In the genomic region with DNA sequence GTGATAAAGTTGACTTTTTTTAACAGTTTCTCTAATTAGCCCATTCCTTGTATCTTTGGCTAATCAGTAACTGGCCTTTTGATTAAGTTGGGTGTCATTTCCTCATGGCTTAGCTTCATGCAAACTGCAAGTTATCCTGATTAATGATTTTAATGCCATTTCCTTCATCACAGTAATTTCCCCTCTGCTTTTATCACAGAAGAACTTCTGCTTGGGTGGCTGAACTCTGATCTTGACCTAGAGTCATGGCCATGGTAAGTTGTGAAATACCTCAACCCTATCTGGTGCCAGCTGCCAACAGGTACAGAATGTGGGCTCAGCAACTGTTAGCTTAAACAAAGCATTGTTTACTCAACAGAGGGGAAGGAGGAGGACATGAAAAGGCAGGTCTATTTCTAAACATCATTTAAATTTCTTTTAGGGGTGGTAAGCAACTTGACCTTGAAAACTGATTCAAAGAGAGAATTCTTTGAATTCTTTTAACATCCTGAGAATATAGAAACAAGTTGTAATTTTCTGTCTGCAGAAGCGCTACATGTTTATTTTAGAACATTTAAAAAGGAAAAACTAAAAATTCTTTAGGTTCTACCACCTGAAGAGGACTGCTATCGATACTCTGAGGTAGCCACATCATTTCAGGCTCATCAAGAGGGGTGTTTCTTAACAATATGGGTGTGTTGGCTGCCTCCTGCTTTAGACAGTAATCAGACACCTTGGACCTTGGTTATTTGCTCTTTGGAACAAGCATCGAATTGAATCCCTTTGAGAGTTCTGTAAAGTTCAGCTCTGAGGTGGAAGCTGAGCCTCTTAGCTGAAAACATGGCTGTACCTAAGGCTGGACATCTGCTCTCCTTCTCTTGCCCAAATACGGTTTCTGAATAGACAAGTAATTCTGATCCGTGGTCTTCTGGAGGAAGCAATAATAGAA, we compare ENCODE assay signal across 9 cellular contexts. TPM values are rescaled to one million over a fixed set of nuclear protein-coding genes. Genes with fewer than 3 reads are reported as not detected.
A peak's percentile ranks its signal among the peaks of the same experiment; 100 is the strongest.
DNase-seq lines count a peak whose midpoint lies in the region; ATAC-seq and TF ChIP-seq lines count a peak whose summit lies in the region.
"Had no signal": no experiment of that assay in that cellular context is flagged by ENCODE, and none has a peak within 500 bp of the region (broad histone marks: within the 10 kb centered on the region; RNA-seq: fewer than 3 reads in every experiment).

No MANE protein-coding gene starts in this region.

- H3K27me3 Mint-ChIP-seq in CD8-positive, alpha-beta T cell (ENCODE audit: low read depth), result no peaks in the 10 kb centered on the region

- CTCF ChIA-PET in CD8-positive, alpha-beta T cell (lab: Charles Lee), result no interaction called here

- no peaks in the 10 kb centered on the region for H3K9me3 Mint-ChIP-seq in CD8-positive, alpha-beta T cell

- TF ChIP-seq CTCF in left lung (IDR thresholded peaks at IDR 0.05), result no peak
- no peak for TF ChIP-seq CTCF in CD8-positive, alpha-beta T cell (IDR thresholded peaks at IDR 0.05)

- no peaks in the 10 kb centered on the region for H3K36me3 Mint-ChIP-seq in CD8-positive, alpha-beta T cell

- ATAC-seq in HG03097 (IDR thresholded peaks at IDR 0.05; ENCODE audit: low FRiP score, unreplicated experiment) (peak; percentile 46), left lung (peak; percentile 92), GM18873 (IDR thresholded peaks at IDR 0.05; ENCODE audit: low FRiP score, unreplicated experiment) (no peak)
- no peak for ATAC-seq in CD8-positive, alpha-beta T cell

- peak overlapping the region; percentile 53 to 61 for H3K27ac ChIP-seq in left lung
- no peak overlapping the region for H3K27ac ChIP-seq in CD8-positive, alpha-beta T cell (ENCODE audit: low read depth, low read length)
- H3K27ac ChIP-seq: sigmoid colon had no signal

- no peak overlapping the region for H3K27ac Mint-ChIP-seq in CD8-positive, alpha-beta T cell

- H3K4me3 ChIP-seq in left lung, result no peak overlapping the region
- H3K4me3 ChIP-seq in CD8-positive, alpha-beta T cell (ENCODE audit: low read depth, low read length), result no peak overlapping the region
- H3K4me3 ChIP-seq: sigmoid colon had no signal

- no peaks in the 10 kb centered on the region for H3K9me3 ChIP-seq in left lung
- no peaks in the 10 kb centered on the region for H3K9me3 ChIP-seq in CD8-positive, alpha-beta T cell (ENCODE audit: low read length)
- H3K9me3 ChIP-seq: sigmoid colon had no signal

- H3K4me1 Mint-ChIP-seq in CD8-positive, alpha-beta T cell (ENCODE audit: low read depth), result no peaks in the 10 kb centered on the region

- H3K36me3 ChIP-seq in left lung, result peaks cover 0 to 26% of the 10 kb centered on the region in 2 donors
- H3K36me3 ChIP-seq in CD8-positive, alpha-beta T cell (ENCODE audit: insufficient read depth, low read length), result no peaks in the 10 kb centered on the region
- H3K36me3 ChIP-seq: sigmoid colon had no signal

- peaks cover 8 to 23% of the 10 kb centered on the region in 2 donors for H3K4me1 ChIP-seq in left lung
- H3K4me1 ChIP-seq in CD8-positive, alpha-beta T cell (ENCODE audit: insufficient read depth, low read length), result no peaks in the 10 kb centered on the region
- H3K4me1 ChIP-seq: sigmoid colon had no signal

- H3K27me3 ChIP-seq in left lung, result no peaks in the 10 kb centered on the region
- no peaks in the 10 kb centered on the region for H3K27me3 ChIP-seq in CD8-positive, alpha-beta T cell (ENCODE audit: insufficient read depth, low read length)
- H3K27me3 ChIP-seq: sigmoid colon had no signal

- H3K4me3 Mint-ChIP-seq in CD8-positive, alpha-beta T cell, result no peak overlapping the region

- intact Hi-C loops in left lung (cut with DNase I), result no loop called here
- intact Hi-C loops in CD8-positive, alpha-beta T cell (cut with DNase I, micrococcal nuclease), result no loop called here

- POLR2A ChIA-PET in CD8-positive, alpha-beta T cell (lab: Charles Lee), result no interaction called here

- DNase-seq in DMS153 treated with DMSO at 0.1 percent for 48 hours (lab: John Stamatoyannopoulos, UW; ENCODE audit: unreplicated experiment), result peak; percentile 68
- peak; percentile 71 for DNase-seq in OCI-M1 (lab: John Stamatoyannopoulos, UW)
- DNase-seq in left lung, result no peak
- no peak for DNase-seq in GM19240 (ENCODE audit: insufficient read length, low spot score)
- DNase-seq in stimulated activated CD4-positive, alpha-beta T cell treated with anti-CD3 and anti-CD28 coated beads, Interleukin-2, amount 100 ng/mL, for 48 hours, result no peak
- DNase-seq in CD8-positive, alpha-beta T cell, result no peak
- DNase-seq: sigmoid colon had no signal

RNA-seq across cellular contexts. Expression of a gene that starts 39.7 kb away (rescaled TPM):
- 100 to 1,000 TPM; 162 to 217 TPM for total RNA-seq in left lung
- 1 to 10 TPM; 2.9 TPM for total RNA-seq in CD8-positive, alpha-beta T cell

RNA-seq across cellular contexts. Expression of a gene that starts 47.9 kb away (rescaled TPM):
- 10 to 100 TPM; 15.3 to 19.4 TPM for total RNA-seq in left lung
- total RNA-seq in CD8-positive, alpha-beta T cell, result 10 to 100 TPM; 37.1 to 41.4 TPM

Comparison
In these comparisons a context has a peak if more than half of its experiments do, and no peak if none do; other contexts are left out.
1. DNase-seq: peak in DMS153 treated with DMSO at 0.1 percent for 48 hours (single experiment) and OCI-M1 (single experiment); none in left lung (0 of 2), GM19240 (single experiment), stimulated activated CD4-positive, alpha-beta T cell treated with anti-CD3 and anti-CD28 coated beads, Interleukin-2, amount 100 ng/mL, for 48 hours (0 of 2) and CD8-positive, alpha-beta T cell (0 of 7).
2. ATAC-seq: peak in HG03097 (single experiment) and left lung (single experiment); none in CD8-positive, alpha-beta T cell (single experiment) and GM18873 (single experiment).
3. RNA of a gene that starts 39.7 kb away (total RNA-seq): 162 to 217 TPM in left lung; 2.9 TPM in CD8-positive, alpha-beta T cell; every median in the first group is over 10 times any median in the second.